8 cellular contexts compared by ENCODE assay signal in the genomic region with DNA sequence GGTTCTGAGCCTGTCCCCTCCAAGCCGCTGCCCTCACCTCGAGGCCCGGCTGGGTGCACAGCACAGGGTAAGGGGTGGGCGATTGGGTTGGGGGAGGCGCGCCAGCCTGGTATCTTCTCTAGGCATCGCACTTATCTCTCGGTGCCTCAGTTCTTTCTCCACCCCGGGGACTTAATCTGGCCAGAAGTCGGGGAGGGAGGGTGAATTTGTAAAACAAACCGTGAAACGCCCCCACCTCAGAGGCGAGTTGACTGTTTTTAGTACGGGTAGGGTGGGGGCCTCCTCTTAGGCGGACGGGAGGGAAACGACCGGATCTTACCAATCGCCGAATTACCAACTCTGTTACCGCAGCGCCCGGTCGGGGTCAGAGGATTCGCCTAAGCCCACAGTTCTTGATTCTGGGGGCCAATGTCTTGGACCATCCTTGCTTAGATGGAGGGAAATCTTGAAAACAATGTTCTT. TPM values are rescaled to one million over a fixed set of nuclear protein-coding genes. Genes with fewer than 3 reads are reported as not detected.
A peak's percentile ranks its signal among the peaks of the same experiment; 100 is the strongest.
DNase-seq lines count a peak whose midpoint lies in the region; ATAC-seq and TF ChIP-seq lines count a peak whose summit lies in the region.

No MANE protein-coding gene starts in this region.

- peak overlapping the region; percentile 100 for H3K9ac ChIP-seq in mesenchymal stem cell (ENCODE audit: low read length)

- H3K4me1 ChIP-seq in heart left ventricle (peaks cover 0 to 21% (median 10%) of the 10 kb centered on the region in 12 donors), mesenchymal stem cell (ENCODE audit: control insufficient read depth, insufficient read depth, low read depth, low read length) (peaks cover 18% of the 10 kb centered on the region), upper lobe of left lung (peaks cover 3 to 27% (median 13%) of the 10 kb centered on the region in 4 donors)

- H2AK5ac ChIP-seq in mesenchymal stem cell (ENCODE audit: low read length, severe bottlenecking) = no peak overlapping the region

- H3K23ac ChIP-seq in mesenchymal stem cell (ENCODE audit: low read length in 2 of 2) = no peak overlapping the region

- 43 to 63% (median 57%) methylated on average over 25 of the region's 25 CpGs for WGBS in heart left ventricle, 4 donors
- WGBS in mesenchymal stem cell = 23% methylated on average over 22 of the region's 25 CpGs
- 42 to 47% methylated on average over 22 to 25 of the region's 25 CpGs for WGBS in upper lobe of left lung, 2 donors

- peaks cover 11 to 83% (median 51%) of the 10 kb centered on the region in 9 donors for H3K27me3 ChIP-seq in heart left ventricle
- H3K27me3 ChIP-seq in brain microvascular endothelial cell (replicated peaks) = peaks cover 32% of the 10 kb centered on the region
- peaks cover 2 to 90% of the 10 kb centered on the region in 2 experiments for H3K27me3 ChIP-seq in mesenchymal stem cell (ENCODE audit: control insufficient read depth in 1 of 2, insufficient read depth in 1 of 2, low read length in 2 of 2)
- peaks cover 0 to 31% (median 11%) of the 10 kb centered on the region in 4 donors for H3K27me3 ChIP-seq in upper lobe of left lung

- peak overlapping the region; percentile 4 for H2BK15ac ChIP-seq in mesenchymal stem cell (ENCODE audit: low read depth, poor library complexity, severe bottlenecking)

- no peak overlapping the region for H2AFZ ChIP-seq in mesenchymal stem cell (ENCODE audit: low read depth, low read length)

- H3K14ac ChIP-seq in mesenchymal stem cell (ENCODE audit: low read length in 2 of 2) = no peak overlapping the region

- TF ChIP-seq CTCF in heart left ventricle (IDR thresholded peaks at IDR 0.05) (no peak), brain microvascular endothelial cell (IDR thresholded peaks at IDR 0.05; ENCODE audit: low read depth, low read length, missing control alignments) (no peak), upper lobe of left lung (IDR thresholded peaks at IDR 0.05) (no peak)

- peak overlapping the region in 1 of 2 experiments; percentile 97 for H3K18ac ChIP-seq in mesenchymal stem cell (ENCODE audit: low read depth in 1 of 2, low read length in 2 of 2)

- peak overlapping the region in 1 of 2 experiments; percentile 83 for H3K4ac ChIP-seq in mesenchymal stem cell (ENCODE audit: low read depth in 1 of 2, low read length in 2 of 2)

- no peak overlapping the region for H2BK5ac ChIP-seq in mesenchymal stem cell (ENCODE audit: low read depth, low read length, poor library complexity, severe bottlenecking)

- peak overlapping the region; percentile 2 for H4K91ac ChIP-seq in mesenchymal stem cell (ENCODE audit: low read length)

- TF ChIP-seq EP300 in upper lobe of left lung (IDR thresholded peaks at IDR 0.05) = no peak

- peak overlapping the region; percentile 33 for H4K8ac ChIP-seq in mesenchymal stem cell (ENCODE audit: low read length)

- H3K36me3 ChIP-seq in heart left ventricle (no peaks in the 10 kb centered on the region), brain microvascular endothelial cell (replicated peaks) (no peaks in the 10 kb centered on the region), mesenchymal stem cell (ENCODE audit: control insufficient read depth in 1 of 2, insufficient read depth in 2 of 2, low read depth in 1 of 2, low read length in 2 of 2) (peaks cover 0 to 9% of the 10 kb centered on the region in 2 experiments), upper lobe of left lung (peaks cover 0 to 3% (median 0%) of the 10 kb centered on the region in 4 donors)

- TF ChIP-seq POLR2A in heart left ventricle (IDR thresholded peaks at IDR 0.05) = no peak
- TF ChIP-seq POLR2A in upper lobe of left lung (IDR thresholded peaks at IDR 0.05) = no peak

- no peak for ATAC-seq in heart left ventricle
- no peak for ATAC-seq in upper lobe of left lung (ENCODE audit: low FRiP score in 2 of 2)
- no peak for ATAC-seq in HG02610 (IDR thresholded peaks at IDR 0.05; ENCODE audit: unreplicated experiment)
- ATAC-seq in GM18517 (IDR thresholded peaks at IDR 0.05; ENCODE audit: unreplicated experiment) = no peak

- no peak overlapping the region for H3K4me2 ChIP-seq in mesenchymal stem cell (ENCODE audit: low read length, poor library complexity, severe bottlenecking)

- H2BK120ac ChIP-seq in mesenchymal stem cell (ENCODE audit: low read depth, low read length) = peak overlapping the region; percentile 59

- no peak for DNase-seq in heart left ventricle
- DNase-seq in cardiac septum (ENCODE audit: low spot score) = no peak
- no peak for DNase-seq in brain microvascular endothelial cell
- DNase-seq in mesenchymal stem cell = no peak
- DNase-seq in upper lobe of left lung = no peak
- no peak for DNase-seq in kidney tubule cell (ENCODE audit: low spot score)

- intact Hi-C loops in heart left ventricle (cut with DNase I) = loop anchor here in 5 of 10 donors (10.0 kb wide), 6 partner anchors 109 to 819 kb away; no protein-coding TSS in a partner anchor
- intact Hi-C loops in cardiac septum (cut with DNase I) = loop anchor here (10.0 kb wide), 2 partner anchors 269 to 459 kb away; no protein-coding TSS in a partner anchor

- H2BK12ac ChIP-seq in mesenchymal stem cell (ENCODE audit: low read length in 2 of 2) = peak overlapping the region in 1 of 2 experiments; percentile 81

- in situ Hi-C loops in brain microvascular endothelial cell (cut with HindIII; ENCODE audit: low pct_ligation_motif_present, low sequenced_read_pairs) = loop anchor here (25.0 kb wide), 1 partner anchor 477 kb away; no protein-coding TSS in a partner anchor

- H3K27ac ChIP-seq in heart left ventricle = peak overlapping the region in 5 of 12 donors; percentile 81 to 98 (median 90)
- no peak overlapping the region for H3K27ac ChIP-seq in brain microvascular endothelial cell
- no peak overlapping the region for H3K27ac ChIP-seq in mesenchymal stem cell (ENCODE audit: low read length, poor library complexity, severe bottlenecking)
- H3K27ac ChIP-seq in upper lobe of left lung = peak overlapping the region in 3 of 4 donors; percentile 89 to 94 (median 93)

- no peaks in the 10 kb centered on the region for H3K9me3 ChIP-seq in heart left ventricle
- H3K9me3 ChIP-seq in mesenchymal stem cell (ENCODE audit: control insufficient read depth, low read length) = no peaks in the 10 kb centered on the region
- no peaks in the 10 kb centered on the region for H3K9me3 ChIP-seq in upper lobe of left lung

- peak overlapping the region in 11 of 12 donors; percentile 56 to 89 (median 72) for H3K4me3 ChIP-seq in heart left ventricle
- peak overlapping the region; percentile 82 for H3K4me3 ChIP-seq in brain microvascular endothelial cell (ENCODE audit: low read depth, low read length)
- peak overlapping the region in 1 of 2 experiments; percentile 88 for H3K4me3 ChIP-seq in mesenchymal stem cell (ENCODE audit: insufficient read depth in 1 of 2, low read depth in 1 of 2, low read length in 2 of 2)
- peak overlapping the region in 2 of 4 donors; percentile 44 to 61 for H3K4me3 ChIP-seq in upper lobe of left lung

- H3K79me1 ChIP-seq in mesenchymal stem cell (replicated peaks; ENCODE audit: low read length, poor library complexity, severe bottlenecking) = no peaks in the 10 kb centered on the region

RNA-seq across cellular contexts. Expression of a gene that starts 1.4 kb away (rescaled TPM):
- 10 to 100 TPM; 10.3 to 31.3 (median 16.2) TPM for total RNA-seq in heart left ventricle
- polyA plus RNA-seq in heart left ventricle = 10 to 100 TPM; 11.4 to 11.6 TPM
- total RNA-seq in cardiac septum = 17.1 TPM
- polyA plus RNA-seq in mesenchymal stem cell (2013, experiment 1 of 2) = 59.8 TPM
- 57.6 TPM for polyA plus RNA-seq in mesenchymal stem cell (2013, experiment 2 of 2)
- total RNA-seq in upper lobe of left lung = 100 to 1,000 TPM in 1 of 6 donors, 10 to 100 TPM in 5; 29.5 to 107 (median 36.2) TPM

Comparison
In these comparisons a context has a peak if more than half of its experiments do, and no peak if none do; other contexts are left out.
1. H3K27ac ChIP-seq: peak in upper lobe of left lung (3 of 4); none in brain microvascular endothelial cell (single experiment) and mesenchymal stem cell (single experiment).